Comparison of ENCODE assay signal across 1 cellular context in the genomic region with DNA sequence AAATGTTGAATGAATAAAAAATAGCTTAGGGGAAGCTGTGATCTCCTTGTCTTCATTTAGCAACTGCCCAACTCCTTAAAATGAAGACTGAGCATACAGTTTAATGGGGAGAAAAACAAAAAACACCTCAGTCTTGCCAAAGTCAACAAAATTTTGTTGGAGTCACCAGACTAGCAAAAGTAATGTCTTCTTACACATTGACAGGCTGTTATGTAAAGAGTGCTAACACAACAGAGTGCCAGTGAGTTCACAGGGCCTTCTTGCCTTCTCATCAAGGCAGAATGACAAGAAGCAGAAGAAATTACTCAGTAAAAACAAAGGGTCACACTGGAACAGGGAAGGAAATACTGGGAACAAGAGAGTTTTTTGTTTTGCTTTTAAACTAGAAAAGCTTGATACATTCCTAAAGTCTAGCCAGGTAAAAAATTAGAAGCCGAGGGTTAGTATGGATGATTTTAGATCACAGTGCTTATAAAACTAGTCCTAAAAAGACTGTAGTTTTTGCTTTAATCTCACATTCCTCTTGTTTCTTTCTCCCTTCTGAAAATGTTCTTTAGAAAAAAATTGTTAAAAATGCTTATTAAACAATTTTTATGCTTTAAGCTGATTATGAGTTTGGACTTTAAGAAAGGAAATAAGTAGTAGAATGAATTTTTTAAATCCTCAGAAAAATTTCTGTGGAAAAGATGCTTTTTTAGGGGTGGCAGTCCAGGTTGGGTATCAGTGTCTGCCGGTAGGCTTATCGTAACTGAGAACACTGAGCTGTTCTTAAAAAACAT.
TF ChIP-seq lines count a peak whose summit lies in the region.

No MANE protein-coding gene starts in this region.

TF ChIP-seq in H1, 55 proteins besides CTCF, POLR2A, EP300 and RAD21:
- TF ChIP-seq KDM1A (IDR thresholded peaks at IDR 0.05; ENCODE audit: borderline replicate concordance, low read length), result no peak
- no peak for TF ChIP-seq RFX5 (IDR thresholded peaks at IDR 0.05; ENCODE audit: borderline replicate concordance, low read depth, low read length)
- TF ChIP-seq TCF12 (IDR thresholded peaks at IDR 0.05; ENCODE audit: low read depth, low read length), result no peak
- TF ChIP-seq CHD2 (IDR thresholded peaks at IDR 0.05; ENCODE audit: low read length), result no peak
- TF ChIP-seq, protein P1, sequence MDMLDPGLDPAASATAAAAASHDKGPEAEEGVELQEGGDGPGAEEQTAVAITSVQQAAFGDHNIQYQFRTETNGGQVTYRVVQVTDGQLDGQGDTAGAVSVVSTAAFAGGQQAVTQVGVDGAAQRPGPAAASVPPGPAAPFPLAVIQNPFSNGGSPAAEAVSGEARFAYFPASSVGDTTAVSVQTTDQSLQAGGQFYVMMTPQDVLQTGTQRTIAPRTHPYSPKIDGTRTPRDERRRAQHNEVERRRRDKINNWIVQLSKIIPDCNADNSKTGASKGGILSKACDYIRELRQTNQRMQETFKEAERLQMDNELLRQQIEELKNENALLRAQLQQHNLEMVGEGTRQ (IDR thresholded peaks at IDR 0.05; ENCODE audit: low read length), result no peak
- TF ChIP-seq KDM4A (IDR thresholded peaks at IDR 0.05; ENCODE audit: low read depth, low read length, severe bottlenecking), result no peak
- TF ChIP-seq CHD1 (IDR thresholded peaks at IDR 0.05; ENCODE audit: low read depth, low read length), result no peak
- TF ChIP-seq EZH2 (IDR thresholded peaks at IDR 0.05; ENCODE audit: low read depth, low read length, severe bottlenecking), result no peak
- no peak for TF ChIP-seq RBBP5 (IDR thresholded peaks at IDR 0.05; ENCODE audit: borderline replicate concordance, low read depth, low read length)
- TF ChIP-seq CBX8 (IDR thresholded peaks at IDR 0.05; ENCODE audit: borderline replicate concordance, low read depth, low read length), result no peak
- no peak for TF ChIP-seq RXRA (IDR thresholded peaks at IDR 0.05; ENCODE audit: insufficient read depth, low read depth, low read length)
- TF ChIP-seq EGR1 (IDR thresholded peaks at IDR 0.05; ENCODE audit: borderline replicate concordance, low read depth, low read length), result no peak
- no peak for TF ChIP-seq BACH1 (IDR thresholded peaks at IDR 0.05; ENCODE audit: low read length)
- no peak for TF ChIP-seq YY1 (IDR thresholded peaks at IDR 0.05; ENCODE audit: low read depth, low read length)
- no peak for TF ChIP-seq TBP (IDR thresholded peaks at IDR 0.05; ENCODE audit: low read depth, low read length)
- no peak for TF ChIP-seq SP1 (IDR thresholded peaks at IDR 0.05; ENCODE audit: low read depth, low read length)
- TF ChIP-seq BRCA1 (IDR thresholded peaks at IDR 0.05; ENCODE audit: low read depth, low read length), result no peak
